8 cellular contexts compared by ENCODE assay signal in genomic region chr16:2003827-2004641, GRCh38. TPM values are rescaled to one million over a fixed set of nuclear protein-coding genes. Genes with fewer than 3 reads are reported as not detected.
DNase-seq lines count a peak whose midpoint lies in the region; ATAC-seq, FAIRE-seq and TF ChIP-seq lines count a peak whose summit lies in the region.

No MANE protein-coding gene starts in this region.

- H3K9me3 Mint-ChIP-seq in WTC11: no peaks in the 10 kb centered on the region

- no peaks in the 10 kb centered on the region for H3K27me3 ChIP-seq in bronchial epithelial cell (ENCODE audit: control insufficient read depth, insufficient read depth, low read length)

- POLR2A ChIA-PET in WTC11 (lab: Charles Lee): interaction anchor here (0.6 to 3.0 kb wide), 6 partner anchors 12 to 147 kb away, joined by 3 to 13 read pairs (median 5); partner anchors contain the start of genes NTHL1, RPS2 and TSC2

- peaks cover 35% of the 10 kb centered on the region for H3K4me1 Mint-ChIP-seq in WTC11

- no peaks in the 10 kb centered on the region for H3K27me3 Mint-ChIP-seq in WTC11 (ENCODE audit: low read depth)

- TF ChIP-seq CTCF in WTC11 (IDR thresholded peaks at IDR 0.05): peak; percentile 92
- peak; percentile 98 for TF ChIP-seq CTCF in bronchial epithelial cell (IDR thresholded peaks at IDR 0.05; ENCODE audit: insufficient read depth, low read length, severe bottlenecking)

- H3K36me3 ChIP-seq in bronchial epithelial cell (ENCODE audit: control insufficient read depth, insufficient read depth, low read length): peaks cover 56% of the 10 kb centered on the region

- peak overlapping the region; percentile 27; the same call in 1 of the 2 replicates for H3K4me3 Mint-ChIP-seq in WTC11

- ATAC-seq in HG02970 (IDR thresholded peaks at IDR 0.05; ENCODE audit: low FRiP score, unreplicated experiment) (peak; percentile 58), WTC11 (peak; percentile 94), GM21723 (IDR thresholded peaks at IDR 0.05; ENCODE audit: unreplicated experiment) (no peak)

- peak; percentile 98 for DNase-seq in ELF-1 (ENCODE audit: low read depth, low spot score)
- DNase-seq in NCI-H2171 treated with DMSO at 0.1 percent for 48 hours (lab: John Stamatoyannopoulos, UW): peak; percentile 94
- peak; percentile 99 for DNase-seq in WTC11 (ENCODE audit: low spot score)
- peak; percentile 69 for DNase-seq in bronchial epithelial cell (ENCODE audit: low read depth)
- peak; percentile 76 for DNase-seq in inferior parietal cortex (ENCODE audit: extremely low spot score)
- DNase-seq in stimulated activated CD4-positive, alpha-beta T cell treated with anti-CD3 and anti-CD28 coated beads, Interleukin-12 subunit alpha, Interleukin-12 subunit beta, amount 100 ng/mL, for 48 hours (ENCODE audit: low read depth in 2 of 3, low spot score in 1 of 3): peak; percentile 84 to 90 (median 90)

- no peak for FAIRE-seq in bronchial epithelial cell (lab: Jason Lieb, UNC)

- peaks cover 19% of the 10 kb centered on the region for H3K36me3 Mint-ChIP-seq in WTC11

- CTCF ChIA-PET in WTC11 (lab: Charles Lee): interaction anchor here (0.6 to 3.9 kb wide), 68 partner anchors 11 to 949 kb away, joined by 3 to 82 read pairs (median 6); partner anchors contain the start of genes CASKIN1, CEMP1, GFER and MSRB1

- no peak overlapping the region for H3K4me3 ChIP-seq in bronchial epithelial cell (ENCODE audit: low read depth, low read length)

- H3K27ac Mint-ChIP-seq in WTC11: no peak overlapping the region

TF ChIP-seq in WTC11, 78 proteins besides CTCF, POLR2A, EP300 and RAD21 (continues in another document):
- TF ChIP-seq SMAD3 (CRISPR knock-in tag; IDR thresholded peaks at IDR 0.05; ENCODE audit: borderline replicate concordance): no peak
- TF ChIP-seq ATF3 (CRISPR knock-in tag; conservative IDR thresholded peaks at IDR 0.05): no peak
- TF ChIP-seq USF2 (CRISPR knock-in tag; IDR thresholded peaks at IDR 0.05): peak; percentile 74
- TF ChIP-seq ZNF138 (CRISPR knock-in tag; conservative IDR thresholded peaks at IDR 0.05): no peak
- TF ChIP-seq SMAD4 (CRISPR knock-in tag; IDR thresholded peaks at IDR 0.05): no peak
- TF ChIP-seq E2F5 (CRISPR knock-in tag; IDR thresholded peaks at IDR 0.05): 0 out of 2 replicates have a peak, but pooled peaks have one; percentile 15
- no peak for TF ChIP-seq CREB1 (CRISPR knock-in tag; IDR thresholded peaks at IDR 0.05)
- TF ChIP-seq JUN (CRISPR knock-in tag; IDR thresholded peaks at IDR 0.05): no peak
- TF ChIP-seq ZNF512 (CRISPR knock-in tag; IDR thresholded peaks at IDR 0.05; ENCODE audit: borderline replicate concordance): no peak
- TF ChIP-seq ZNF317 (CRISPR knock-in tag; IDR thresholded peaks at IDR 0.05; ENCODE audit: borderline replicate concordance, low read depth): 0 out of 2 replicates have a peak, but pooled peaks have one; percentile 13
- TF ChIP-seq GTF2I (CRISPR knock-in tag; conservative IDR thresholded peaks at IDR 0.05): no peak
- no peak; the same call in 1 of the 2 replicates for TF ChIP-seq FOXP1 (CRISPR knock-in tag; IDR thresholded peaks at IDR 0.05; ENCODE audit: borderline replicate concordance)
- no peak for TF ChIP-seq ZBTB43 (CRISPR knock-in tag; IDR thresholded peaks at IDR 0.05)
- peak; percentile 85; the same call in 1 of the 2 replicates for TF ChIP-seq ETV6 (CRISPR knock-in tag; IDR thresholded peaks at IDR 0.05)
- no peak for TF ChIP-seq IRF2 (CRISPR knock-in tag; IDR thresholded peaks at IDR 0.05; ENCODE audit: borderline replicate concordance, low read depth)
- TF ChIP-seq TCF7 (CRISPR knock-in tag; IDR thresholded peaks at IDR 0.05; ENCODE audit: low read depth): no peak
- TF ChIP-seq HMGXB4 (CRISPR knock-in tag; IDR thresholded peaks at IDR 0.05): peak; percentile 49; the same call in 1 of the 2 replicates
- TF ChIP-seq RORB (CRISPR knock-in tag; IDR thresholded peaks at IDR 0.05): no peak
- 0 out of 2 replicates have a peak, but pooled peaks have one; percentile 54 for TF ChIP-seq CREM (CRISPR knock-in tag; IDR thresholded peaks at IDR 0.05)
- peak; percentile 79; the same call in 1 of the 2 replicates for TF ChIP-seq MAX (CRISPR knock-in tag; IDR thresholded peaks at IDR 0.05)
- no peak for TF ChIP-seq GRHL2 (CRISPR knock-in tag; IDR thresholded peaks at IDR 0.05; ENCODE audit: insufficient replicate concordance, severe bottlenecking)
- TF ChIP-seq JAZF1 (CRISPR knock-in tag; IDR thresholded peaks at IDR 0.05): no peak
- no peak for TF ChIP-seq ZNF232 (CRISPR knock-in tag; IDR thresholded peaks at IDR 0.05)

RNA-seq across cellular contexts. Expression of gene ZNF598, which starts 5.6 kb away (rescaled TPM):
- total RNA-seq in WTC11 (2021): 53.9 to 66.4 TPM (median 55.5 TPM) in 3 replicates
- 26.3 and 31.9 TPM in 2 replicates for total RNA-seq in bronchial epithelial cell

RNA-seq across cellular contexts. Expression of gene SYNGR3, which starts 14.3 kb away (rescaled TPM):
- 41.5 to 53.5 TPM (median 51.2 TPM) in 3 replicates for total RNA-seq in WTC11 (2021)
- total RNA-seq in bronchial epithelial cell: 2.9 and 5.2 TPM in 2 replicates

RNA-seq across cellular contexts. Expression of gene NPW, which starts 15.6 kb away (rescaled TPM):
- total RNA-seq in WTC11 (2021) (15.2 to 28.6 TPM (median 22.0 TPM) in 3 replicates), bronchial epithelial cell (0.13 TPM in 1 of 2 replicates, not detected in the other)

RNA-seq across cellular contexts. Expression of gene GFER, which starts 20.0 kb away (rescaled TPM):
- total RNA-seq in WTC11 (2021) (56.0 to 58.5 TPM (median 57.0 TPM) in 3 replicates), bronchial epithelial cell (16.1 and 18.4 TPM in 2 replicates)

RNA-seq across cellular contexts. Expression of gene NHERF2, which starts 22.7 kb away (rescaled TPM):
- 23.3 to 31.1 TPM (median 28.0 TPM) in 3 replicates for total RNA-seq in WTC11 (2021)
- total RNA-seq in bronchial epithelial cell: 15.8 and 20.1 TPM in 2 replicates

Comparison
In these comparisons a context has a peak if more than half of its experiments do, and no peak if none do; other contexts are left out.
1. RNA of gene NPW, which starts 15.6 kb away (total RNA-seq): 15.2 to 28.6 TPM in WTC11; 0.13 TPM in bronchial epithelial cell; every median in the first group is over 10 times any median in the second.
2. Peak in every context shown above with its lines, with median percentiles within 50 percentile points of each other: DNase-seq.